8 cellular contexts compared by ENCODE assay signal in the genomic region with DNA sequence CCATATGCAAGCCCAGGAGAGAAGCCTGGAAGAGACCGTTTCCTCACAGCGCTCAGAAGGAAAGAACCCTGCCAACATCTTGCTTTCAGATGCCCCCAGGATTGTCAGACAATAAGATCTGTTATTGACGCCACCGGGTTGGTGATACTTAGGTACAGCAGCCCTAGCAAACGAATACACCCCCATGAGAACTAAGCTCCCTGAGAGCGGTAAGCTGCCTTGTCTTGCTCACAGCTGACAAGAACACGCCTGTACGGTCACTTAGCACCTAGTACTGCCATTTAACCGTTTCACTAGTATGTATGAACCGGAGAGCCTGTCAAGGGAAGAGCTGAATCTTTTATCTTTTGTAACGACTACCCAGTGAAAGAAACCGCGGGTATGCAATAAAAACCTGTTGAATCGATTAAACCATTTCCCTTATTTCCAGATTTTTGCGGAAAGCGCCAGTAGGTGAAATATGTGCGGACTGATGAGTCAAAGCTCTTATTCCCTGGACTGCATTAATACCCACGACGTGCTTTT. TPM values are rescaled to one million over a fixed set of nuclear protein-coding genes. Genes with fewer than 3 reads are reported as not detected.
DNase-seq lines count a peak whose midpoint lies in the region; ATAC-seq and TF ChIP-seq lines count a peak whose summit lies in the region.

No MANE protein-coding gene starts in this region.

- peak overlapping the region; percentile 96 for H3K4me3 Mint-ChIP-seq in endothelial cell (ENCODE audit: unreplicated experiment)
- H3K4me3 Mint-ChIP-seq in natural killer cell treated with Interleukin-12 subunit alpha and Interleukin-12 subunit beta and Interleukin-15 and Interleukin-18, amount 100 ng/mL, for 72 hours = peak overlapping the region; percentile 48

- peak; percentile 93 for DNase-seq in DMS79 treated with DMSO at 0.1 percent for 48 hours (lab: John Stamatoyannopoulos, UW)
- no peak for DNase-seq in NT2/D1 (ENCODE audit: low read depth, low spot score)
- DNase-seq in endothelial cell (ENCODE audit: low spot score) = peak; percentile 7
- DNase-seq in natural killer cell treated with Interleukin-12 subunit alpha and Interleukin-12 subunit beta and Interleukin-15 and Interleukin-18, amount 100 ng/mL, for 72 hours (ENCODE audit: low spot score) = no peak
- no peak for DNase-seq in cortex of kidney (lab: John Stamatoyannopoulos, UW)
- no peak for DNase-seq in KG1 (lab: John Stamatoyannopoulos, UW)
- no peak for DNase-seq in RKO (ENCODE audit: low spot score)

- no peaks in the 10 kb centered on the region for H3K9me3 Mint-ChIP-seq in endothelial cell (ENCODE audit: unreplicated experiment)
- peaks cover 2% of the 10 kb centered on the region for H3K9me3 Mint-ChIP-seq in natural killer cell treated with Interleukin-12 subunit alpha and Interleukin-12 subunit beta and Interleukin-15 and Interleukin-18, amount 100 ng/mL, for 72 hours

- H3K27ac Mint-ChIP-seq in endothelial cell (ENCODE audit: unreplicated experiment) = no peak overlapping the region
- no peak overlapping the region for H3K27ac Mint-ChIP-seq in natural killer cell treated with Interleukin-12 subunit alpha and Interleukin-12 subunit beta and Interleukin-15 and Interleukin-18, amount 100 ng/mL, for 72 hours

- TF ChIP-seq CTCF in endothelial cell (IDR thresholded peaks at IDR 0.05; ENCODE audit: unreplicated experiment) = no peak

- peaks cover 23% of the 10 kb centered on the region for H3K27me3 ChIP-seq in NT2/D1 (ENCODE audit: insufficient read depth, insufficient read length)

- peaks cover 8% of the 10 kb centered on the region for H3K4me1 Mint-ChIP-seq in endothelial cell (ENCODE audit: unreplicated experiment)
- H3K4me1 Mint-ChIP-seq in natural killer cell treated with Interleukin-12 subunit alpha and Interleukin-12 subunit beta and Interleukin-15 and Interleukin-18, amount 100 ng/mL, for 72 hours (ENCODE audit: low read depth in 2 of 2) = peaks cover 14% of the 10 kb centered on the region in 2 donors

- H3K4me1 ChIP-seq in NT2/D1 (ENCODE audit: insufficient read depth, insufficient read length) = no peaks in the 10 kb centered on the region

- peak overlapping the region; percentile 87 for H3K4me3 ChIP-seq in NT2/D1 (ENCODE audit: insufficient read length, low read depth)

- H3K27me3 Mint-ChIP-seq in endothelial cell (ENCODE audit: unreplicated experiment) = no peaks in the 10 kb centered on the region
- H3K27me3 Mint-ChIP-seq in natural killer cell treated with Interleukin-12 subunit alpha and Interleukin-12 subunit beta and Interleukin-15 and Interleukin-18, amount 100 ng/mL, for 72 hours = peaks cover 39 to 48% of the 10 kb centered on the region in 2 donors

- no peak for ATAC-seq in natural killer cell treated with Interleukin-12 subunit alpha and Interleukin-12 subunit beta and Interleukin-15 and Interleukin-18, amount 100 ng/mL, for 72 hours
- no peak for ATAC-seq in HG02885 (IDR thresholded peaks at IDR 0.05; ENCODE audit: poor library complexity, unreplicated experiment)

- H3K36me3 ChIP-seq in NT2/D1 (ENCODE audit: insufficient read depth, insufficient read length, low read length) = no peaks in the 10 kb centered on the region

- peaks cover 8% of the 10 kb centered on the region for H3K9me3 ChIP-seq in NT2/D1 (ENCODE audit: insufficient read depth, low read length)

- peaks cover 6% of the 10 kb centered on the region for H3K36me3 Mint-ChIP-seq in endothelial cell (ENCODE audit: low read depth, unreplicated experiment)
- peaks cover 3% of the 10 kb centered on the region for H3K36me3 Mint-ChIP-seq in natural killer cell treated with Interleukin-12 subunit alpha and Interleukin-12 subunit beta and Interleukin-15 and Interleukin-18, amount 100 ng/mL, for 72 hours

- peak overlapping the region; percentile 66 for H3K9ac ChIP-seq in NT2/D1 (ENCODE audit: insufficient read length, low read depth)

RNA-seq across cellular contexts. Expression of gene ZBTB8B, which starts 0.6 kb away (rescaled TPM):
- total RNA-seq in endothelial cell (ENCODE audit: unreplicated experiment) = 0.92 TPM
- total RNA-seq in natural killer cell treated with Interleukin-12 subunit alpha and Interleukin-12 subunit beta and Interleukin-15 and Interleukin-18, amount 100 ng/mL, for 72 hours = not detected

Comparison
In these comparisons a context has a peak if more than half of its experiments do, and no peak if none do; other contexts are left out.
1. DNase-seq: peak in DMS79 treated with DMSO at 0.1 percent for 48 hours (single experiment) and endothelial cell (single experiment); none in NT2/D1 (single experiment), natural killer cell treated with Interleukin-12 subunit alpha and Interleukin-12 subunit beta and Interleukin-15 and Interleukin-18, amount 100 ng/mL, for 72 hours (single experiment), cortex of kidney (single experiment), KG1 (single experiment) and RKO (single experiment).